Comparison of ENCODE assay signal across 12 cellular contexts in the genomic region with DNA sequence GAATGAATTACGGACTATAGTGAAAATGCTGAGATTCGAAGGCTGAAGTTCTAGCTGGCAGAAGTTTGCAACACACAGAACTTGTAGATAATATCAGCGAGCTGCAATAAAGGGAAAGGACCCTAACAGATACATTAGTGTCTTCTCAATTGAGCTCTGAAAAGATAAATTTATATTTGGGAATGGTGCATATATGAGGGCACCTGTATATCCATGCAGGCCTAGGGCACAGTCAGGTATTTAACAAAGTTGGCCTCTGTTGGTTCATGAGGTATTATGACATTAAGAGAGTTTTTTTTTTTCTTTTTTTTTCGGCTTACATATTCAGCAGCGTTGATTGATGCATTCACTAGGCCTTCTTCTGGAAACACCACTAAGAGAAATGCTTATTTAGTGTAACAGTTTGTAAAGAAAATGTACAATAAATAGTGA. TPM values are rescaled to one million over a fixed set of nuclear protein-coding genes. Genes with fewer than 3 reads are reported as not detected.
A peak's percentile ranks its signal among the peaks of the same experiment; 100 is the strongest.
DNase-seq lines count a peak whose midpoint lies in the region; ATAC-seq, FAIRE-seq and TF ChIP-seq lines count a peak whose summit lies in the region.
"Had no signal": no experiment of that assay in that cellular context is flagged by ENCODE, and none has a peak within 500 bp of the region (broad histone marks: within the 10 kb centered on the region; RNA-seq: fewer than 3 reads in every experiment).

No MANE protein-coding gene starts in this region.

- intact Hi-C loops in heart left ventricle (cut with DNase I), result loop anchor here in 8 of 10 donors (5.0 to 10.0 kb wide), 9 partner anchors 33 to 368 kb away; no protein-coding TSS in a partner anchor
- intact Hi-C loops in left cardiac atrium (cut with DNase I), result loop anchor here in 1 of 2 donors (5.0 kb wide), 1 partner anchor 98 kb away; no protein-coding TSS in a partner anchor

- no peaks in the 10 kb centered on the region for H3K27me3 ChIP-seq in heart left ventricle
- no peaks in the 10 kb centered on the region for H3K27me3 ChIP-seq in bronchial epithelial cell (ENCODE audit: control insufficient read depth, insufficient read depth, low read length)
- H3K27me3 ChIP-seq in mucosa of rectum (ENCODE audit: control insufficient read depth in 2 of 2, insufficient read depth in 2 of 2, low read length in 2 of 2), result no peaks in the 10 kb centered on the region

- 5 to 13% (median 9%) methylated on average over 5 of the region's 5 CpGs for WGBS in heart left ventricle, 4 donors
- WGBS in urinary bladder, result 21% methylated on average over 5 of the region's 5 CpGs

- H3K27ac ChIP-seq in heart left ventricle (peak overlapping the region; percentile 94 to 99 (median 96)), mucosa of rectum (ENCODE audit: low read depth in 2 of 2, low read length in 2 of 2) (peak overlapping the region; percentile 13 to 78), urinary bladder (ENCODE audit: low read depth) (peak overlapping the region; percentile 16)
- H3K27ac ChIP-seq: KMS-11 had no signal

- ATAC-seq in heart left ventricle, result no peak
- ATAC-seq in left cardiac atrium, result no peak
- ATAC-seq in HG02610 (IDR thresholded peaks at IDR 0.05; ENCODE audit: unreplicated experiment), result no peak
- no peak for ATAC-seq in HG02938 (IDR thresholded peaks at IDR 0.05; ENCODE audit: unreplicated experiment)

- H3K9ac ChIP-seq in mucosa of rectum (ENCODE audit: low read depth in 1 of 2, low read length in 2 of 2), result peak overlapping the region; percentile 47 to 85
- H3K9ac ChIP-seq: KMS-11 had no signal

- H3K4me1 ChIP-seq in heart left ventricle, result peaks cover 5 to 66% (median 43%) of the 10 kb centered on the region in 12 donors
- peaks cover 16 to 19% of the 10 kb centered on the region in 2 donors for H3K4me1 ChIP-seq in mucosa of rectum (ENCODE audit: control insufficient read depth in 2 of 2, insufficient read depth in 2 of 2, low read length in 2 of 2)
- H3K4me1 ChIP-seq in urinary bladder (ENCODE audit: insufficient read depth), result peaks cover 2% of the 10 kb centered on the region

- TF ChIP-seq POLR2A in heart left ventricle (IDR thresholded peaks at IDR 0.05), result no peak

- H3K9me3 ChIP-seq in heart left ventricle, result no peaks in the 10 kb centered on the region
- no peaks in the 10 kb centered on the region for H3K9me3 ChIP-seq in mucosa of rectum (ENCODE audit: control insufficient read depth in 2 of 2, low read length in 2 of 2)

- no peak for DNase-seq in heart left ventricle
- DNase-seq in left cardiac atrium, result no peak
- DNase-seq in bronchial epithelial cell (ENCODE audit: low read depth), result no peak
- no peak for DNase-seq in DMS153 (lab: John Stamatoyannopoulos, UW)
- DNase-seq: COR-L47; stimulated activated CD4-positive, alpha-beta T cell treated with anti-CD3 and anti-CD28 coated beads, Interleukin-2, amount 100 ng/mL, for 48 hours; T-helper 9 cell had no signal

- H3K36me3 ChIP-seq in heart left ventricle (peaks cover 0 to 16% (median 13%) of the 10 kb centered on the region in 9 donors), bronchial epithelial cell (ENCODE audit: control insufficient read depth, insufficient read depth, low read length) (peaks cover 3% of the 10 kb centered on the region), mucosa of rectum (ENCODE audit: control insufficient read depth in 2 of 2, insufficient read depth in 2 of 2, low read length in 2 of 2) (peaks cover 5 to 10% of the 10 kb centered on the region in 2 donors), urinary bladder (ENCODE audit: insufficient read depth) (peaks cover 4% of the 10 kb centered on the region)

- FAIRE-seq in bronchial epithelial cell (lab: Jason Lieb, UNC), result no peak

- H3K4me3 ChIP-seq in heart left ventricle (peak overlapping the region; percentile 68 to 95 (median 86)), bronchial epithelial cell (ENCODE audit: low read depth, low read length) (peak overlapping the region; percentile 57), mucosa of rectum (ENCODE audit: low read length in 2 of 2) (peak overlapping the region; percentile 90 to 94), urinary bladder (ENCODE audit: low read depth, low read length) (peak overlapping the region; percentile 100)

- no peak for TF ChIP-seq CTCF in heart left ventricle (IDR thresholded peaks at IDR 0.05)
- TF ChIP-seq CTCF in bronchial epithelial cell (IDR thresholded peaks at IDR 0.05; ENCODE audit: insufficient read depth, low read length, severe bottlenecking), result no peak

RNA-seq across cellular contexts. Expression of a gene that starts 2.2 kb away (rescaled TPM):
- total RNA-seq in heart left ventricle (100 to 1,000 TPM in 2 of 9 donors, 10 to 100 TPM in 7; 76.6 to 121 (median 98.5) TPM), left cardiac atrium (10 to 100 TPM; 94.1 to 97.8 TPM), bronchial epithelial cell (7.4 and 11.3 TPM in 2 replicates), urinary bladder (105 TPM)
- polyA plus RNA-seq in heart left ventricle (10 to 100 TPM; 12.7 to 24.3 TPM), urinary bladder (18.1 TPM)

Comparison
In these comparisons a context has a peak if more than half of its experiments do, and no peak if none do; other contexts are left out.
1. H3K27ac ChIP-seq: peak in every context shown above with its lines; median percentile 96 in heart left ventricle; 46 in mucosa of rectum; 16 in urinary bladder.